28 cellular contexts compared by ENCODE assay signal in genomic region chr3:24052446-24052845, GRCh38.
"Had no signal": no experiment of that assay in that cellular context is flagged by ENCODE, and none has a peak within 500 bp of the region (broad histone marks: within the 10 kb centered on the region; RNA-seq: fewer than 3 reads in every experiment).

No MANE protein-coding gene starts in this region.

- H3K27ac Mint-ChIP-seq: activated CD4-positive, alpha-beta memory T cell treated with anti-CD3 and anti-CD28 coated beads for 36 hours; activated CD4-positive, alpha-beta T cell treated with anti-CD3 and anti-CD28 coated beads for 36 hours; activated CD4-positive, alpha-beta T cell treated with anti-CD3 and anti-CD28 coated beads, Interleukin-2, amount 10 ng/mL, durations not matched to agents 24 days and 14 days; activated CD8-positive, alpha-beta memory T cell treated with anti-CD3 and anti-CD28 coated beads, Interleukin-2, amount 10 ng/mL, durations not matched to agents 7 days and 5 days; activated CD8-positive, alpha-beta T cell treated with anti-CD3 and anti-CD28 coated beads, Interleukin-2, amount 10 ng/mL, durations not matched to agents 7 days and 5 days; activated naive CD4-positive, alpha-beta T cell treated with anti-CD3 and anti-CD28 coated beads, Interleukin-2, amount 10 ng/mL, durations not matched to agents 7 days and 5 days; activated naive CD4-positive, alpha-beta T cell treated with anti-CD3 and anti-CD28 coated beads, Interleukin-2, amount 50 U/mL, for 72 hours; activated naive CD8-positive, alpha-beta T cell treated with anti-CD3 and anti-CD28 coated beads, Interleukin-2, amount 10 ng/mL, durations not matched to agents 7 days and 5 days; activated T-cell treated with anti-CD3 and anti-CD28 coated beads, Interleukin-2, amount 50 U/mL, for 24 hours; activated T-cell treated with anti-CD3 and anti-CD28 coated beads, Interleukin-2, amount 50 U/mL, for 72 hours; effector memory CD8-positive, alpha-beta T cell had no signal

- H3K27me3 Mint-ChIP-seq: activated CD4-positive, alpha-beta memory T cell treated with anti-CD3 and anti-CD28 coated beads for 36 hours; activated CD4-positive, alpha-beta T cell treated with anti-CD3 and anti-CD28 coated beads, Interleukin-2, amount 10 ng/mL, durations not matched to agents 24 days and 14 days; activated naive CD4-positive, alpha-beta T cell treated with anti-CD3 and anti-CD28 coated beads, Interleukin-2, amount 10 ng/mL, durations not matched to agents 7 days and 5 days; activated naive CD8-positive, alpha-beta T cell treated with anti-CD3 and anti-CD28 coated beads, Interleukin-2, amount 10 ng/mL, durations not matched to agents 7 days and 5 days had no signal

- H3K4me1 ChIP-seq: gastrocnemius medialis had no signal

- H3K9me3 Mint-ChIP-seq: activated CD4-positive, alpha-beta T cell treated with anti-CD3 and anti-CD28 coated beads, Interleukin-2, amount 10 ng/mL, durations not matched to agents 24 days and 14 days; activated naive CD4-positive, alpha-beta T cell treated with anti-CD3 and anti-CD28 coated beads, Interleukin-2, amount 10 ng/mL, durations not matched to agents 7 days and 5 days; activated naive CD4-positive, alpha-beta T cell treated with anti-CD3 and anti-CD28 coated beads, Interleukin-2, amount 50 U/mL, for 72 hours; activated T-cell treated with anti-CD3 and anti-CD28 coated beads, Interleukin-2, amount 50 U/mL, for 24 hours; activated T-cell treated with anti-CD3 and anti-CD28 coated beads, Interleukin-2, amount 50 U/mL, for 72 hours had no signal

- H3K27ac ChIP-seq: foreskin keratinocyte, gastrocnemius medialis, heart left ventricle had no signal

- H3K36me3 ChIP-seq: gastrocnemius medialis, heart left ventricle had no signal

- H3K36me3 Mint-ChIP-seq: activated CD4-positive, alpha-beta memory T cell treated with anti-CD3 and anti-CD28 coated beads for 36 hours; activated CD8-positive, alpha-beta memory T cell treated with anti-CD3 and anti-CD28 coated beads, Interleukin-2, amount 10 ng/mL, durations not matched to agents 7 days and 5 days; activated naive CD4-positive, alpha-beta T cell treated with anti-CD3 and anti-CD28 coated beads, Interleukin-2, amount 10 ng/mL, durations not matched to agents 7 days and 5 days; activated naive CD8-positive, alpha-beta T cell treated with anti-CD3 and anti-CD28 coated beads, Interleukin-2, amount 10 ng/mL, durations not matched to agents 7 days and 5 days had no signal

- ATAC-seq: activated CD4-positive, alpha-beta T cell treated with anti-CD3 and anti-CD28 coated beads for 36 hours; activated CD8-positive, alpha-beta memory T cell treated with anti-CD3 and anti-CD28 coated beads, Interleukin-2, amount 10 ng/mL, durations not matched to agents 7 days and 5 days; activated CD8-positive, alpha-beta T cell treated with anti-CD3 and anti-CD28 coated beads, Interleukin-2, amount 10 ng/mL, durations not matched to agents 7 days and 5 days; activated naive CD4-positive, alpha-beta T cell treated with anti-CD3 and anti-CD28 coated beads, Interleukin-2, amount 50 U/mL, for 72 hours; activated T-cell treated with anti-CD3 and anti-CD28 coated beads, Interleukin-2, amount 50 U/mL, for 72 hours; effector memory CD8-positive, alpha-beta T cell; esophagus mucosa; gastrocnemius medialis; heart left ventricle had no signal

- DNase-seq: activated CD4-positive, alpha-beta memory T cell treated with anti-CD3 and anti-CD28 coated beads for 36 hours; activated CD4-positive, alpha-beta T cell treated with anti-CD3 and anti-CD28 coated beads for 36 hours; activated CD4-positive, alpha-beta T cell treated with anti-CD3 and anti-CD28 coated beads, Interleukin-2, amount 10 ng/mL, durations not matched to agents 24 days and 14 days; activated CD4-positive, CD25-positive, alpha-beta regulatory T cell; activated CD4-positive, CD25-positive, alpha-beta regulatory T cell treated with anti-CD3 and anti-CD28 coated beads, Interleukin-2, amount 50 U/mL, for 72 hours; activated CD8-positive, alpha-beta memory T cell treated with anti-CD3 and anti-CD28 coated beads, Interleukin-2, amount 10 ng/mL, durations not matched to agents 7 days and 5 days; activated CD8-positive, alpha-beta memory T cell treated with anti-CD3 and anti-CD28 coated beads, Interleukin-2, amount 50 U/mL, for 4 hours; activated CD8-positive, alpha-beta T cell treated with anti-CD3 and anti-CD28 coated beads, Interleukin-2, amount 10 ng/mL, durations not matched to agents 7 days and 5 days; activated gamma-delta T cell; activated naive CD4-positive, alpha-beta T cell; activated naive CD4-positive, alpha-beta T cell treated with anti-CD3 and anti-CD28 coated beads, Interleukin-2, amount 10 ng/mL, durations not matched to agents 7 days and 5 days; activated naive CD8-positive, alpha-beta T cell treated with anti-CD3 and anti-CD28 coated beads, Interleukin-2, amount 10 ng/mL, durations not matched to agents 7 days and 5 days; activated T-cell treated with anti-CD3 and anti-CD28 coated beads, Interleukin-2, amount 50 U/mL, for 24 hours; activated T-cell treated with anti-CD3 and anti-CD28 coated beads, Interleukin-2, amount 50 U/mL, for 72 hours; amniotic stem cell; anterior cingulate cortex; caudate nucleus; cortex of kidney; dermis blood vessel endothelial cell; effector CD4-positive, alpha-beta T cell; effector memory CD8-positive, alpha-beta T cell; foreskin keratinocyte; gastrocnemius medialis; glutamatergic neuron; heart left ventricle; T-helper 2 cell had no signal

- H3K27me3 ChIP-seq: foreskin keratinocyte, gastrocnemius medialis, heart left ventricle had no signal

- H3K9me3 ChIP-seq: gastrocnemius medialis, heart left ventricle had no signal

- H3K4me1 Mint-ChIP-seq: activated naive CD4-positive, alpha-beta T cell treated with anti-CD3 and anti-CD28 coated beads, Interleukin-2, amount 10 ng/mL, durations not matched to agents 7 days and 5 days had no signal

- H3K4me3 Mint-ChIP-seq: activated CD4-positive, alpha-beta memory T cell treated with anti-CD3 and anti-CD28 coated beads for 36 hours; activated CD4-positive, alpha-beta T cell treated with anti-CD3 and anti-CD28 coated beads for 36 hours; activated CD4-positive, alpha-beta T cell treated with anti-CD3 and anti-CD28 coated beads, Interleukin-2, amount 10 ng/mL, durations not matched to agents 24 days and 14 days; activated CD8-positive, alpha-beta memory T cell treated with anti-CD3 and anti-CD28 coated beads, Interleukin-2, amount 10 ng/mL, durations not matched to agents 7 days and 5 days; activated CD8-positive, alpha-beta T cell treated with anti-CD3 and anti-CD28 coated beads, Interleukin-2, amount 10 ng/mL, durations not matched to agents 7 days and 5 days; activated naive CD4-positive, alpha-beta T cell treated with anti-CD3 and anti-CD28 coated beads, Interleukin-2, amount 10 ng/mL, durations not matched to agents 7 days and 5 days; activated naive CD8-positive, alpha-beta T cell treated with anti-CD3 and anti-CD28 coated beads, Interleukin-2, amount 10 ng/mL, durations not matched to agents 7 days and 5 days; activated T-cell treated with anti-CD3 and anti-CD28 coated beads, Interleukin-2, amount 50 U/mL, for 24 hours; activated T-cell treated with anti-CD3 and anti-CD28 coated beads, Interleukin-2, amount 50 U/mL, for 72 hours; effector memory CD8-positive, alpha-beta T cell had no signal

- H3K4me3 ChIP-seq: gastrocnemius medialis, heart left ventricle had no signal
